Comparison of ENCODE assay signal across 1 cellular context in the genomic region with DNA sequence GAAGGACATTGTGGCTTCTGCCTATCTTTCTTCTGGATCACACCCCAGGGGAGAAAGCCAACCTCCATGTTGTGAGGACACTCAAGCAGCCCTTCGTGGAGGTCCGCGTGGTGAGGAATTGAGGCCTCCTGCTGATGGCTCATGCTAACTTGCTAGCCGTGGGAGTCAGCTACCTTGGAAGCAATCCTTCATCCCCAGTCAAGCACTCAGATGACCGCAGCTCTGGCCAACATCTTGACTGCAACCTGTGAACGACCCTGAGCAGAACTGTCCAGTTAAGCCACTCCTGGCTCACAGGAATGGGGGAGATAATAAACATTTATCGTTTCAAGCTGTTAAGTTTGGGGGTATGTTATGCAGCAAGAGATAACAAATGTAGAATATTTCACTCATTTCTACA.
TF ChIP-seq lines count a peak whose summit lies in the region.

No MANE protein-coding gene starts in this region.

TF ChIP-seq in K562, 482 proteins besides CTCF, POLR2A, EP300 and RAD21 (continued from another document and continues in another):
- peak in 2 of 3 experiments; percentile 53 to 79 for TF ChIP-seq YY1 (IDR thresholded peaks at IDR 0.05; ENCODE audit: borderline replicate concordance in 1 of 3, control insufficient read depth in 1 of 3, extremely low read depth in 1 of 3, insufficient read depth in 3 of 3, insufficient read length in 1 of 3, insufficient replicate concordance in 2 of 3, low read depth in 1 of 3, low read length in 2 of 3)
- TF ChIP-seq ARHGAP35 (IDR thresholded peaks at IDR 0.05; ENCODE audit: partially characterized antibody) = no peak
- no peak for TF ChIP-seq HNRNPH1 (optimal IDR thresholded peaks at IDR 0.05; ENCODE audit: low read depth, low read length)
- no peak for TF ChIP-seq ZNF717 (CRISPR knock-in tag; IDR thresholded peaks at IDR 0.05)
- TF ChIP-seq MED1 (CRISPR knock-in tag; IDR thresholded peaks at IDR 0.05; ENCODE audit: borderline replicate concordance) = no peak
- no peak for TF ChIP-seq SP2 (IDR thresholded peaks at IDR 0.05; ENCODE audit: extremely low read depth, low read depth, low read length, poor library complexity, severe bottlenecking)
- TF ChIP-seq SMAD3 (CRISPR knock-in tag; conservative IDR thresholded peaks at IDR 0.05) = no peak
- no peak for TF ChIP-seq ELK1 (CRISPR knock-in tag; IDR thresholded peaks at IDR 0.05)
- TF ChIP-seq, protein P1, sequence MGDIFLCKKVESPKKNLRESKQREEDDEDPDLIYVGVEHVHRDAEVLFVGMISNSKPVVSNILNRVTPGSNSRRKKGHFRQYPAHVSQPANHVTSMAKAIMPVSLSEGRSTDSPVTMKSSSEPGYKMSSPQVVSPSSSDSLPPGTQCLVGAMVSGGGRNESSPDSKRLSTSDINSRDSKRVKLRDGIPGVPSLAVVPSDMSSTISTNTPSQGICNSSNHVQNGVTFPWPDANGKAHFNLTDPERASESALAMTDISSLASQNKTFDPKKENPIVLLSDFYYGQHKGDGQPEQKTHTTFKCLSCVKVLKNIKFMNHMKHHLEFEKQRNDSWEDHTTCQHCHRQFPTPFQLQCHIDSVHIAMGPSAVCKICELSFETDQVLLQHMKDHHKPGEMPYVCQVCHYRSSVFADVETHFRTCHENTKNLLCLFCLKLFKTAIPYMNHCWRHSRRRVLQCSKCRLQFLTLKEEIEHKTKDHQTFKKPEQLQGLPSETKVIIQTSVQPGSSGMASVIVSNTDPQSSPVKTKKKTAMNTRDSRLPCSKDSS (IDR thresholded peaks at IDR 0.05; ENCODE audit: low read depth, partially characterized antibody) = no peak
- TF ChIP-seq NFIC (IDR thresholded peaks at IDR 0.05) = no peak
- TF ChIP-seq THAP7 (CRISPR knock-in tag; IDR thresholded peaks at IDR 0.05) = no peak
- TF ChIP-seq, protein P2, sequence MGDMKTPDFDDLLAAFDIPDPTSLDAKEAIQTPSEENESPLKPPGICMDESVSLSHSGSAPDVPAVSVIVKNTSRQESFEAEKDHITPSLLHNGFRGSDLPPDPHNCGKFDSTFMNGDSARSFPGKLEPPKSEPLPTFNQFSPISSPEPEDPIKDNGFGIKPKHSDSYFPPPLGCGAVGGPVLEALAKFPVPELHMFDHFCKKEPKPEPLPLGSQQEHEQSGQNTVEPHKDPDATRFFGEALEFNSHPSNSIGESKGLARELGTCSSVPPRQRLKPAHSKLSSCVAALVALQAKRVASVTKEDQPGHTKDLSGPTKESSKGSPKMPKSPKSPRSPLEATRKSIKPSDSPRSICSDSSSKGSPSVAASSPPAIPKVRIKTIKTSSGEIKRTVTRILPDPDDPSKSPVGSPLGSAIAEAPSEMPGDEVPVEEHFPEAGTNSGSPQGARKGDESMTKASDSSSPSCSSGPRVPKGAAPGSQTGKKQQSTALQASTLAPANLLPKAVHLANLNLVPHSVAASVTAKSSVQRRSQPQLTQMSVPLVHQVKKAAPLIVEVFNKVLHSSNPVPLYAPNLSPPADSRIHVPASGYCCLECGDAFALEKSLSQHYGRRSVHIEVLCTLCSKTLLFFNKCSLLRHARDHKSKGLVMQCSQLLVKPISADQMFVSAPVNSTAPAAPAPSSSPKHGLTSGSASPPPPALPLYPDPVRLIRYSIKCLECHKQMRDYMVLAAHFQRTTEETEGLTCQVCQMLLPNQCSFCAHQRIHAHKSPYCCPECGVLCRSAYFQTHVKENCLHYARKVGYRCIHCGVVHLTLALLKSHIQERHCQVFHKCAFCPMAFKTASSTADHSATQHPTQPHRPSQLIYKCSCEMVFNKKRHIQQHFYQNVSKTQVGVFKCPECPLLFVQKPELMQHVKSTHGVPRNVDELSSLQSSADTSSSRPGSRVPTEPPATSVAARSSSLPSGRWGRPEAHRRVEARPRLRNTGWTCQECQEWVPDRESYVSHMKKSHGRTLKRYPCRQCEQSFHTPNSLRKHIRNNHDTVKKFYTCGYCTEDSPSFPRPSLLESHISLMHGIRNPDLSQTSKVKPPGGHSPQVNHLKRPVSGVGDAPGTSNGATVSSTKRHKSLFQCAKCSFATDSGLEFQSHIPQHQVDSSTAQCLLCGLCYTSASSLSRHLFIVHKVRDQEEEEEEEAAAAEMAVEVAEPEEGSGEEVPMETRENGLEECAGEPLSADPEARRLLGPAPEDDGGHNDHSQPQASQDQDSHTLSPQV (IDR thresholded peaks at IDR 0.05) = 0 out of 2 replicates have a peak, but pooled peaks have one; percentile 17
- TF ChIP-seq FOXM1 (IDR thresholded peaks at IDR 0.05; ENCODE audit: low read depth) = no peak
- no peak for TF ChIP-seq FOXM1 (CRISPR knock-in tag; IDR thresholded peaks at IDR 0.05; ENCODE audit: low read depth)
- TF ChIP-seq CCNT2 (IDR thresholded peaks at IDR 0.05; ENCODE audit: borderline replicate concordance, extremely low read depth, insufficient read length, low read depth, low read length) = no peak
- TF ChIP-seq TRIM24 (IDR thresholded peaks at IDR 0.05) = peak; percentile 62 to 70; a peak in 2 of 4 replicates
- no peak for TF ChIP-seq RBM17 (IDR thresholded peaks at IDR 0.05; ENCODE audit: borderline replicate concordance, low read depth, low read length)
- TF ChIP-seq ZNF280B (CRISPR knock-in tag; IDR thresholded peaks at IDR 0.05) = no peak
- TF ChIP-seq KLF10 (CRISPR knock-in tag; IDR thresholded peaks at IDR 0.05) = no peak
- no peak for TF ChIP-seq KDM2B (CRISPR knock-in tag; IDR thresholded peaks at IDR 0.05)
- TF ChIP-seq ZNF395 (CRISPR knock-in tag; IDR thresholded peaks at IDR 0.05) = no peak
- no peak for TF ChIP-seq ZNF124 (CRISPR knock-in tag; IDR thresholded peaks at IDR 0.05)
- TF ChIP-seq HSF4 (CRISPR knock-in tag; IDR thresholded peaks at IDR 0.05; ENCODE audit: borderline replicate concordance) = no peak
- no peak for TF ChIP-seq CEBPG (CRISPR knock-in tag; IDR thresholded peaks at IDR 0.05)
- no peak for TF ChIP-seq CEBPG (tag; conservative IDR thresholded peaks at IDR 0.05 in 1 of 2, IDR thresholded peaks at IDR 0.05 in 1 of 2)
- TF ChIP-seq ZNF445 (CRISPR knock-in tag; IDR thresholded peaks at IDR 0.05; ENCODE audit: low read depth) = no peak
- TF ChIP-seq SMC3 (conservative IDR thresholded peaks at IDR 0.05; ENCODE audit: insufficient read depth, low read depth, low read length) = no peak
- peak; percentile 72; the same call in 1 of the 2 replicates for TF ChIP-seq CBX5 (IDR thresholded peaks at IDR 0.05; ENCODE audit: borderline replicate concordance, low read depth)
- TF ChIP-seq RFX1 (IDR thresholded peaks at IDR 0.05) = no peak
- peak; percentile 29; the same call in 1 of the 2 replicates for TF ChIP-seq CBX1 (IDR thresholded peaks at IDR 0.05; ENCODE audit: low read depth)
- TF ChIP-seq ZNF175 (CRISPR knock-in tag; IDR thresholded peaks at IDR 0.05; ENCODE audit: low read depth) = no peak
- TF ChIP-seq ZNF696 (CRISPR knock-in tag; conservative IDR thresholded peaks at IDR 0.05) = no peak
- TF ChIP-seq, protein P3, sequence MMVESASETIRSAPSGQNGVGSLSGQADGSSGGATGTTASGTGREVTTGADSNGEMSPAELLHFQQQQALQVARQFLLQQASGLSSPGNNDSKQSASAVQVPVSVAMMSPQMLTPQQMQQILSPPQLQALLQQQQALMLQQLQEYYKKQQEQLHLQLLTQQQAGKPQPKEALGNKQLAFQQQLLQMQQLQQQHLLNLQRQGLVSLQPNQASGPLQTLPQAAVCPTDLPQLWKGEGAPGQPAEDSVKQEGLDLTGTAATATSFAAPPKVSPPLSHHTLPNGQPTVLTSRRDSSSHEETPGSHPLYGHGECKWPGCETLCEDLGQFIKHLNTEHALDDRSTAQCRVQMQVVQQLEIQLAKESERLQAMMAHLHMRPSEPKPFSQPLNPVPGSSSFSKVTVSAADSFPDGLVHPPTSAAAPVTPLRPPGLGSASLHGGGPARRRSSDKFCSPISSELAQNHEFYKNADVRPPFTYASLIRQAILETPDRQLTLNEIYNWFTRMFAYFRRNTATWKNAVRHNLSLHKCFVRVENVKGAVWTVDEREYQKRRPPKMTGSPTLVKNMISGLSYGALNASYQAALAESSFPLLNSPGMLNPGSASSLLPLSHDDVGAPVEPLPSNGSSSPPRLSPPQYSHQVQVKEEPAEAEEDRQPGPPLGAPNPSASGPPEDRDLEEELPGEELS (CRISPR knock-in tag; IDR thresholded peaks at IDR 0.05; ENCODE audit: borderline replicate concordance) = no peak
- no peak for TF ChIP-seq ZBTB11 (CRISPR knock-in tag; IDR thresholded peaks at IDR 0.05)
- TF ChIP-seq CTBP1 (IDR thresholded peaks at IDR 0.05; ENCODE audit: borderline replicate concordance) = peak; percentile 19; the same call in 1 of the 2 replicates
- TF ChIP-seq, protein P4, sequence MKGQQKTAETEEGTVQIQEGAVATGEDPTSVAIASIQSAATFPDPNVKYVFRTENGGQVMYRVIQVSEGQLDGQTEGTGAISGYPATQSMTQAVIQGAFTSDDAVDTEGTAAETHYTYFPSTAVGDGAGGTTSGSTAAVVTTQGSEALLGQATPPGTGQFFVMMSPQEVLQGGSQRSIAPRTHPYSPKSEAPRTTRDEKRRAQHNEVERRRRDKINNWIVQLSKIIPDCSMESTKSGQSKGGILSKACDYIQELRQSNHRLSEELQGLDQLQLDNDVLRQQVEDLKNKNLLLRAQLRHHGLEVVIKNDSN (CRISPR knock-in tag; IDR thresholded peaks at IDR 0.05) = no peak
- no peak for TF ChIP-seq JUND (IDR thresholded peaks at IDR 0.05; ENCODE audit: borderline replicate concordance, low read depth, low read length)
- no peak; the same call in 2 of the 3 replicates for TF ChIP-seq JUND (tag; IDR thresholded peaks at IDR 0.05; ENCODE audit: borderline replicate concordance, low read depth, low read length)
- no peak for TF ChIP-seq TCF7L2 (IDR thresholded peaks at IDR 0.05; ENCODE audit: low read depth, low read length)
- no peak for TF ChIP-seq PTBP1 (IDR thresholded peaks at IDR 0.05; ENCODE audit: low read depth, low read length)
- no peak for TF ChIP-seq BRD9 (IDR thresholded peaks at IDR 0.05; ENCODE audit: low read depth, partially characterized antibody)
- TF ChIP-seq ZBTB34 (CRISPR knock-in tag; IDR thresholded peaks at IDR 0.05) = no peak
- no peak for TF ChIP-seq MAFF (IDR thresholded peaks at IDR 0.05; ENCODE audit: low read length)
